7 cellular contexts compared by ENCODE assay signal in the genomic region with DNA sequence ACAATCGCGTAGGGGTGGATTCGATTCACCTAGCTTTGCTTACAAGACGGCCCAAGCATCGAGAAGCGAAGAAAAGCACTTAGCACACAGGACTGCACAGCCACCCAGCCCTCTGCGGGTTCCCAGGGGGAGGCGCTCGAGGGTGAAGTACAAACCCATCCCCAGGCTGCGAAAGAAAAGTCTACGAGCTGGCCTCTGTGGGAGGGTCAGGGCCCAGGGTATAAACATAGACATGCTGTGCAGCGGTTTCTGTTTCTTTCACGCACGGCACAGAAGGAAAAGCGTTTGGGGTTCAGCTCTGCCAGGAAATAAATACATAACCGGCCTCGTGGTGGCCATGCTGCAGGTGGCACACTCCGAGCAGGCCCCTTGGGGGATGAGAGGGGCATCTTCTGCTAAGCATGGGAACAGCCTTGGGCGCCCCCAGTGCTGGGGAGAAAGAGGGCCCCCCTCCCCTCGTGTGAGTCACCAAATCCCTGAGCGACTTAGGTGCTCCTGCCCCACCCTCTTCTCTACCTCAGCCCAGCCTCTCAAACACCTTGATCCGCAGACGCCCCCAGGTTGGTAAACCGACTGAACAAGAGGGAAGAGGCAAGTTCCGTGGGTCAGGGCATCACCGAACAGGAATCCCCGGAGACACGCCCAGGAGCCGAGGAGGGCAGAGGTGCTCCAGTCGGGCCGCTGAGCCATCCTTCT.
DNase-seq lines count a peak whose midpoint lies in the region; ATAC-seq and TF ChIP-seq lines count a peak whose summit lies in the region.

No MANE protein-coding gene starts in this region.

- WGBS in lung, 2 donors = 52 to 56% methylated on average over 30 to 31 of the region's 31 CpGs

- TF ChIP-seq CTCF in lung (IDR thresholded peaks at IDR 0.05; ENCODE audit: control extremely low read depth, extremely low read depth) = no peak
- no peak for TF ChIP-seq CTCF in foreskin fibroblast (IDR thresholded peaks at IDR 0.05; ENCODE audit: low read depth, low read length)

- ATAC-seq in GM19397 (IDR thresholded peaks at IDR 0.05; ENCODE audit: unreplicated experiment) = peak; percentile 90
- peak; percentile 92 for ATAC-seq in HG03439 (IDR thresholded peaks at IDR 0.05; ENCODE audit: unreplicated experiment)
- ATAC-seq in lung (ENCODE audit: insufficient read depth, low FRiP score) = peak; percentile 45

- peaks cover 0 to 3% of the 10 kb centered on the region in 2 donors for H3K4me1 ChIP-seq in lung (ENCODE audit: control insufficient read depth in 2 of 2, insufficient read depth in 2 of 2, low read length in 2 of 2)

- no peak overlapping the region for H3K4me3 ChIP-seq in lung
- H3K4me3 ChIP-seq in foreskin fibroblast (ENCODE audit: low read depth in 1 of 2, low read length in 2 of 2) = no peak overlapping the region

- H3K27me3 ChIP-seq in lung (ENCODE audit: control insufficient read depth, insufficient read depth) = no peaks in the 10 kb centered on the region

- H3K36me3 ChIP-seq in lung (ENCODE audit: control insufficient read depth in 2 of 2, insufficient read depth in 2 of 2, low read length in 2 of 2) = no peaks in the 10 kb centered on the region

- H3K9me3 ChIP-seq in lung (ENCODE audit: control insufficient read depth in 2 of 2, insufficient read depth in 1 of 2, low read length in 1 of 2) = peaks cover 0 to 2% of the 10 kb centered on the region in 2 donors

- H3K27ac ChIP-seq in lung (ENCODE audit: low read depth in 1 of 2, low read length in 1 of 2) = peak overlapping the region in 1 of 2 donors; percentile 86

- peak; percentile 51 for DNase-seq in activated CD8-positive, alpha-beta memory T cell treated with anti-CD3 and anti-CD28 coated beads for 4 hours (ENCODE audit: low read depth in 2 of 2)
- DNase-seq in lung (ENCODE audit: low spot score) (peak; percentile 50), D341Med (ENCODE audit: low spot score) (no peak), foreskin fibroblast (no peak), NCI-H510A treated with DMSO at 0.1 percent for 48 hours (lab: John Stamatoyannopoulos, UW) (no peak)

Comparison
In these comparisons a context has a peak if more than half of its experiments do, and no peak if none do; other contexts are left out.
1. DNase-seq: peak in activated CD8-positive, alpha-beta memory T cell treated with anti-CD3 and anti-CD28 coated beads for 4 hours (2 of 2) and lung (single experiment); none in D341Med (single experiment), foreskin fibroblast (0 of 2) and NCI-H510A treated with DMSO at 0.1 percent for 48 hours (single experiment).
2. Peak in every context shown above with its lines, with median percentiles within 50 percentile points of each other: ATAC-seq.